12 cellular contexts compared by ENCODE assay signal in the genomic region with DNA sequence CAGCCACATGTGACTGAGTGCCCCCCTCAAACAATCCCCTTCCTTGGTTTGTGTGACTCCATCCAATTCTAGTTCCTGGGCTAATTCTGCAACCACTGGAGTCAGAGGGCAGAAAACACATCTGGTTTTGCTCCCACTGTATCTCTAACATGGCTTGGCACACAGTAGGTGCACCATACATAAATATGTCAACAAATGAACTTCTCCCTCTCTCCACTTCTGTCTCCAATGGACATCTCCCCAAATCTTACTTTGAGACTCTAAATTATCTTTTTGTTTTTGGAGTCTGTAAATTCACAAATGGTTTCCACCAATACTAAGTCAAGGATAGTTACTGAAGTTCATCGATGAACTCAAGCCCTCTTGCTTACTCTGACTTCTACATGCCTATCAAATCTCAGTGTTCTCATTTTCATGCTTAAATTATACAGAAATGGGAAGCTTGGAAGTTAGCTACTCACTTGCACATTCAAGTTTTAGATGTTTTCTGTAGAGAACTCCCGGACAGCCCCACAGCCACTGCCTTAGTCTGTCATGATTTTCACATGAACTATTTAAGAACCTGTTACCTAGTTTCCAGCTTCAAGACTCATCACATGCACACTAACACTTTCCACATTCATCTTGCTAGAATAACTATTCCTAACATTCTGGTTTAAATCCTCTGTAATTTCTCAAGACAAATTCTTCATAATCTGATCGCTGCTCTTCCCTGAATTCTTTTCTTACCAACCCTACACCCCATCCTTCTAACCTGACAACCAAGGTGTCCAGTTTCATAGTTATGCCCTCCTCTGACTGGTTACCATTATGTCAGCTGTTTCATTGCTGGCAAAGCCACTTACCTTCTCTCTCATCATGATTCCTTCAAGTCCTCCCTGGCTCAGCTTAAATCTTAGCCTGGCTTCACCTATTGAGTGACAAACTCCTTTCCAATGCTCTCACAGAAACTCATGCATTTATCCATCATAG. TPM values are rescaled to one million over a fixed set of nuclear protein-coding genes. Genes with fewer than 3 reads are reported as not detected.
DNase-seq lines count a peak whose midpoint lies in the region; ATAC-seq and TF ChIP-seq lines count a peak whose summit lies in the region.
"Had no signal": no experiment of that assay in that cellular context is flagged by ENCODE, and none has a peak within 500 bp of the region (broad histone marks: within the 10 kb centered on the region; RNA-seq: fewer than 3 reads in every experiment).

No MANE protein-coding gene starts in this region.

- H3K9ac ChIP-seq in Loucy (ENCODE audit: low read depth, low read length, poor library complexity, severe bottlenecking), result peak overlapping the region; percentile 14
- H3K9ac ChIP-seq in smooth muscle cell (ENCODE audit: low read depth), result no peak overlapping the region

- peak overlapping the region; percentile 2 for H3K4me3 Mint-ChIP-seq in activated naive CD4-positive, alpha-beta T cell treated with anti-CD3 and anti-CD28 coated beads for 36 hours
- H3K4me3 Mint-ChIP-seq in activated naive CD8-positive, alpha-beta T cell treated with anti-CD3 and anti-CD28 coated beads, Interleukin-2, amount 10 ng/mL, durations not matched to agents 7 days and 5 days, result no peak overlapping the region

- ATAC-seq in activated naive CD8-positive, alpha-beta T cell treated with anti-CD3 and anti-CD28 coated beads, Interleukin-2, amount 10 ng/mL, durations not matched to agents 7 days and 5 days (ENCODE audit: low read depth), result no peak
- ATAC-seq in HG03342 (IDR thresholded peaks at IDR 0.05; ENCODE audit: unreplicated experiment), result no peak

- H3F3A ChIP-seq in Loucy (ENCODE audit: low read depth), result peaks cover 4% of the 10 kb centered on the region; the same call in 1 of the 2 replicates
- H3F3A ChIP-seq in smooth muscle cell (ENCODE audit: low read depth), result peaks cover 35% of the 10 kb centered on the region

- H3K4me2 ChIP-seq in Loucy (ENCODE audit: low read depth, low read length, poor library complexity, severe bottlenecking), result peak overlapping the region; percentile 39
- no peak overlapping the region for H3K4me2 ChIP-seq in smooth muscle cell

- intact Hi-C loops in activated naive CD4-positive, alpha-beta T cell treated with anti-CD3 and anti-CD28 coated beads for 36 hours (cut with micrococcal nuclease), result no loop called here

- no peaks in the 10 kb centered on the region for H3K9me2 ChIP-seq in Loucy (replicated peaks; ENCODE audit: low read depth, low read length)

- H3K4me1 Mint-ChIP-seq in activated naive CD4-positive, alpha-beta T cell treated with anti-CD3 and anti-CD28 coated beads for 36 hours (ENCODE audit: low read depth), result peaks cover 57% of the 10 kb centered on the region
- peaks cover 47% of the 10 kb centered on the region for H3K4me1 Mint-ChIP-seq in activated naive CD8-positive, alpha-beta T cell treated with anti-CD3 and anti-CD28 coated beads, Interleukin-2, amount 10 ng/mL, durations not matched to agents 7 days and 5 days

- 97% methylated on average over 3 of the region's 3 CpGs for WGBS in smooth muscle cell (ENCODE audit: low lambda C conversion rate)

- peaks cover 55% of the 10 kb centered on the region for H3K79me2 ChIP-seq in Loucy (ENCODE audit: insufficient read depth, low read length)
- H3K79me2 ChIP-seq in smooth muscle cell (ENCODE audit: low read depth), result peaks cover 26% of the 10 kb centered on the region

- H3K9me3 ChIP-seq in Loucy (ENCODE audit: insufficient read depth, low read depth, low read length) (no peaks in the 10 kb centered on the region), smooth muscle cell (replicated peaks; ENCODE audit: low read depth) (no peaks in the 10 kb centered on the region)
- H3K9me3 ChIP-seq: colonic mucosa, upper lobe of left lung had no signal

- H3K27me3 Mint-ChIP-seq in activated naive CD4-positive, alpha-beta T cell treated with anti-CD3 and anti-CD28 coated beads for 36 hours (ENCODE audit: low read depth), result no peaks in the 10 kb centered on the region
- H3K27me3 Mint-ChIP-seq in activated naive CD8-positive, alpha-beta T cell treated with anti-CD3 and anti-CD28 coated beads, Interleukin-2, amount 10 ng/mL, durations not matched to agents 7 days and 5 days, result no peaks in the 10 kb centered on the region

- POLR2A ChIA-PET in activated naive CD8-positive, alpha-beta T cell treated with anti-CD3 and anti-CD28 coated beads, Interleukin-2, amount 10 ng/mL, durations not matched to agents 7 days and 5 days (lab: Charles Lee), result interaction anchor here (0.7 to 1.3 kb wide), 3 partner anchors 18 to 31 kb away, joined by 3 to 4 read pairs (median 3); partner anchors contain the start of gene PRKAA1

- peak overlapping the region; percentile 68 for H3K27ac Mint-ChIP-seq in activated naive CD4-positive, alpha-beta T cell treated with anti-CD3 and anti-CD28 coated beads for 36 hours
- peak overlapping the region; percentile 18 for H3K27ac Mint-ChIP-seq in activated naive CD8-positive, alpha-beta T cell treated with anti-CD3 and anti-CD28 coated beads, Interleukin-2, amount 10 ng/mL, durations not matched to agents 7 days and 5 days

- H3K36me3 ChIP-seq in Loucy (ENCODE audit: insufficient read depth, low read length), result peaks cover 76% of the 10 kb centered on the region
- peaks cover 27% of the 10 kb centered on the region for H3K36me3 ChIP-seq in smooth muscle cell (ENCODE audit: low read depth)

- H3K9me3 Mint-ChIP-seq in activated naive CD4-positive, alpha-beta T cell treated with anti-CD3 and anti-CD28 coated beads for 36 hours, result no peaks in the 10 kb centered on the region
- H3K9me3 Mint-ChIP-seq in activated naive CD8-positive, alpha-beta T cell treated with anti-CD3 and anti-CD28 coated beads, Interleukin-2, amount 10 ng/mL, durations not matched to agents 7 days and 5 days, result no peaks in the 10 kb centered on the region

- H3K27me3 ChIP-seq in Loucy (ENCODE audit: insufficient read depth, low read length, poor library complexity, severe bottlenecking) (no peaks in the 10 kb centered on the region), smooth muscle cell (ENCODE audit: low read depth) (no peaks in the 10 kb centered on the region)
- H3K27me3 ChIP-seq: colonic mucosa, upper lobe of left lung had no signal

- TF ChIP-seq CTCF in Loucy (conservative IDR thresholded peaks at IDR 0.05; ENCODE audit: low read length) (no peak), smooth muscle cell (IDR thresholded peaks at IDR 0.05; ENCODE audit: borderline replicate concordance, insufficient read depth, poor library complexity, severe bottlenecking) (no peak)

- H3K27ac ChIP-seq in smooth muscle cell (ENCODE audit: low read depth), result peak overlapping the region; percentile 10
- H3K27ac ChIP-seq: colonic mucosa, upper lobe of left lung had no signal

- H2AFZ ChIP-seq in Loucy (ENCODE audit: low read length) (no peak overlapping the region), smooth muscle cell (ENCODE audit: low read depth) (no peak overlapping the region)

- no peak for DNase-seq in activated naive CD4-positive, alpha-beta T cell treated with anti-CD3 and anti-CD28 coated beads for 36 hours
- DNase-seq in activated naive CD4-positive, alpha-beta T cell (lab: John Stamatoyannopoulos, UW), result no peak
- DNase-seq in activated naive CD8-positive, alpha-beta T cell treated with anti-CD3 and anti-CD28 coated beads, Interleukin-2, amount 10 ng/mL, durations not matched to agents 7 days and 5 days, result no peak
- DNase-seq in smooth muscle cell (lab: John Stamatoyannopoulos, UW; ENCODE audit: unreplicated experiment) (no peak), putamen (ENCODE audit: low spot score) (no peak), NCI-H2081 (lab: John Stamatoyannopoulos, UW) (no peak)
- DNase-seq: activated gamma-delta T cell, colonic mucosa, NCI-H1930, upper lobe of left lung had no signal

- peaks cover 35% of the 10 kb centered on the region for H3K4me1 ChIP-seq in Loucy (ENCODE audit: insufficient read depth, low read length, poor library complexity, severe bottlenecking)
- H3K4me1 ChIP-seq in smooth muscle cell (ENCODE audit: low read depth), result peaks cover 21% of the 10 kb centered on the region
- H3K4me1 ChIP-seq: colonic mucosa had no signal

- H4K20me1 ChIP-seq in Loucy (ENCODE audit: insufficient read depth, low read length, poor library complexity, severe bottlenecking) (peaks cover 67% of the 10 kb centered on the region), smooth muscle cell (ENCODE audit: low read depth) (peaks cover 86% of the 10 kb centered on the region)

- peaks cover 72% of the 10 kb centered on the region for H3K36me3 Mint-ChIP-seq in activated naive CD4-positive, alpha-beta T cell treated with anti-CD3 and anti-CD28 coated beads for 36 hours (ENCODE audit: low read depth)
- H3K36me3 Mint-ChIP-seq in activated naive CD8-positive, alpha-beta T cell treated with anti-CD3 and anti-CD28 coated beads, Interleukin-2, amount 10 ng/mL, durations not matched to agents 7 days and 5 days, result peaks cover 66% of the 10 kb centered on the region

- H3K4me3 ChIP-seq in Loucy (ENCODE audit: low read length, poor library complexity, severe bottlenecking) (no peak overlapping the region), smooth muscle cell (no peak overlapping the region)
- H3K4me3 ChIP-seq: colonic mucosa, upper lobe of left lung had no signal

- CTCF ChIA-PET in activated naive CD4-positive, alpha-beta T cell treated with anti-CD3 and anti-CD28 coated beads for 36 hours (lab: Charles Lee), result no interaction called here

RNA-seq across cellular contexts. Expression of gene RPL37, which starts 6.0 kb away (rescaled TPM):
- 1,000 to 10,000 TPM; 2,148 to 2,239 TPM for total RNA-seq in activated naive CD4-positive, alpha-beta T cell treated with anti-CD3 and anti-CD28 coated beads for 36 hours
- total RNA-seq in activated naive CD8-positive, alpha-beta T cell treated with anti-CD3 and anti-CD28 coated beads, Interleukin-2, amount 10 ng/mL, durations not matched to agents 7 days and 5 days, result 1,000 to 10,000 TPM; 1,700 to 1,758 TPM
- 168 and 228 TPM in 2 replicates for total RNA-seq in smooth muscle cell
- 594 and 697 TPM in 2 replicates for polyA plus RNA-seq in smooth muscle cell

RNA-seq across cellular contexts. Expression of gene CARD6, which starts 12.2 kb away (rescaled TPM):
- total RNA-seq in activated naive CD4-positive, alpha-beta T cell treated with anti-CD3 and anti-CD28 coated beads for 36 hours, result 1 to 10 TPM; 1.3 to 1.4 TPM
- 1 to 10 TPM; 3.5 to 4.4 TPM for total RNA-seq in activated naive CD8-positive, alpha-beta T cell treated with anti-CD3 and anti-CD28 coated beads, Interleukin-2, amount 10 ng/mL, durations not matched to agents 7 days and 5 days
- 0.90 and 0.99 TPM in 2 replicates for total RNA-seq in smooth muscle cell
- 0.43 and 0.76 TPM in 2 replicates for polyA plus RNA-seq in smooth muscle cell

RNA-seq across cellular contexts. Expression of gene PRKAA1, which starts 30.8 kb away (rescaled TPM):
- total RNA-seq in activated naive CD4-positive, alpha-beta T cell treated with anti-CD3 and anti-CD28 coated beads for 36 hours, result 10 to 100 TPM; 52.6 to 58.6 TPM
- total RNA-seq in activated naive CD8-positive, alpha-beta T cell treated with anti-CD3 and anti-CD28 coated beads, Interleukin-2, amount 10 ng/mL, durations not matched to agents 7 days and 5 days, result 10 to 100 TPM; 86.4 to 86.7 TPM
- total RNA-seq in smooth muscle cell, result 50.1 and 64.1 TPM in 2 replicates
- polyA plus RNA-seq in smooth muscle cell, result 18.6 and 23.8 TPM in 2 replicates
